ENCODE assay signal across 26 cellular contexts in genomic region chr2:134979203-134979602, GRCh38.
"Had no signal": no experiment of that assay in that cellular context is flagged by ENCODE, and none has a peak within 500 bp of the region (broad histone marks: within the 10 kb centered on the region; RNA-seq: fewer than 3 reads in every experiment).

No MANE protein-coding gene starts in this region.

- H3K27ac ChIP-seq: stomach, suprapubic skin, testis, thoracic aorta, thyroid gland, tibial artery, tibial nerve, transverse colon, upper lobe of left lung, upper lobe of right lung, uterus, vagina had no signal

- H3K9me3 ChIP-seq: testis, thyroid gland, tibial artery, uterus had no signal

- DNase-seq: stimulated activated CD4-positive, alpha-beta T cell treated with anti-CD3 and anti-CD28 coated beads, Interleukin-2, amount 100 ng/mL, for 48 hours; stimulated activated CD4-positive, alpha-beta T cell treated with anti-CD3 and anti-CD28 coated beads, Interleukin-4, amount 100 ng/mL, for 1 hour; stimulated activated CD4-positive, alpha-beta T cell treated with anti-CD3 and anti-CD28 coated beads, Interleukin-4, amount 100 ng/mL, for 24 hours; stimulated activated CD4-positive, alpha-beta T cell treated with anti-CD3 and anti-CD28 coated beads, Interleukin-4, amount 100 ng/mL, for 4 hours; stimulated activated CD8-positive, alpha-beta memory T cell treated with anti-CD3 and anti-CD28 coated beads, Interleukin-4, amount 100 ng/mL, for 48 hours; stimulated activated naive B cell treated with anti-CD40 and anti-IgM and Interleukin-4, amounts not matched to agents 10 μg/mL and 1 μg/mL and 100 μg/mL, for 72 hours; stimulated activated naive CD4-positive, alpha-beta T cell; stimulated activated naive CD4-positive, alpha-beta T cell treated with Interleukin-2 at 50 U/mL for 16 hours; stimulated activated naive CD8-positive, alpha-beta T cell treated with anti-CD3 and anti-CD28 coated beads, Interleukin-15, amount 100 ng/mL, for 72 hours; stimulated activated naive CD8-positive, alpha-beta T cell treated with anti-CD3 and anti-CD28 coated beads, Interleukin-15, Interleukin-2, amounts not matched to agents 100 U/mL and 50 U/mL, for 24 hours; stomach; substantia nigra; testis; thyroid gland; tibial artery; transverse colon; trophoblast cell; upper lobe of left lung; upper lobe of right lung; uterus had no signal

- H3K36me3 ChIP-seq: stomach, suprapubic skin, thoracic aorta, thyroid gland, tibial artery, tibial nerve, transverse colon, upper lobe of left lung, upper lobe of right lung, uterus, vagina had no signal

- H3K4me1 ChIP-seq: stomach, suprapubic skin, testis, thyroid gland, tibial artery, tibial nerve, upper lobe of left lung, upper lobe of right lung, uterus, vagina had no signal

- H3K4me3 ChIP-seq: stomach, suprapubic skin, testis, thoracic aorta, thyroid gland, tibial artery, tibial nerve, transverse colon, upper lobe of left lung, upper lobe of right lung, uterus, vagina had no signal

- H3K27me3 ChIP-seq: stomach, suprapubic skin, testis, thyroid gland, tibial artery, tibial nerve, transverse colon, upper lobe of left lung, upper lobe of right lung, uterus, vagina had no signal

- ATAC-seq: stimulated activated effector memory CD8-positive, alpha-beta T cell treated with anti-CD3 and anti-CD28 coated beads, Interleukin-12 subunit alpha, Interleukin-12 subunit beta, amount 100 ng/mL, for 72 hours; stimulated activated memory B cell treated with anti-CD40 and anti-IgM and Interleukin-4, amounts not matched to agents 10 μg/mL and 1 μg/mL and 100 μg/mL, for 72 hours; stimulated activated naive B cell treated with anti-CD40 and anti-IgM and Interleukin-4, amounts not matched to agents 10 μg/mL and 1 μg/mL and 100 μg/mL, for 72 hours; stimulated activated naive CD8-positive, alpha-beta T cell treated with anti-CD3 and anti-CD28 coated beads, Interleukin-15, amount 100 ng/mL, for 72 hours; stimulated activated naive CD8-positive, alpha-beta T cell treated with anti-CD3 and anti-CD28 coated beads, Interleukin-15, Interleukin-2, amounts not matched to agents 100 U/mL and 50 U/mL, for 24 hours; upper lobe of right lung had no signal
